In genomic region chr15:73965730-73966103, GRCh38 we compare ENCODE assay signal across 9 cellular contexts. TPM values are rescaled to one million over a fixed set of nuclear protein-coding genes. Genes with fewer than 3 reads are reported as not detected.
DNase-seq lines count a peak whose midpoint lies in the region; ATAC-seq and TF ChIP-seq lines count a peak whose summit lies in the region.
"Had no signal": no experiment of that assay in that cellular context is flagged by ENCODE, and none has a peak within 500 bp of the region (broad histone marks: within the 10 kb centered on the region; RNA-seq: fewer than 3 reads in every experiment).

No MANE protein-coding gene starts in this region.

- H3K4me3 ChIP-seq in mucosa of descending colon = no peak overlapping the region
- H3K4me3 ChIP-seq: adrenal gland had no signal

- peak; percentile 15 for DNase-seq in NCI-H2029 (lab: John Stamatoyannopoulos, UW)
- DNase-seq in NCI-H2029 treated with DMSO at 0.1 percent for 48 hours (lab: John Stamatoyannopoulos, UW) = no peak
- no peak for DNase-seq in mucosa of descending colon
- no peak for DNase-seq in NCI-H187 (lab: John Stamatoyannopoulos, UW)
- DNase-seq in SKM-1 (lab: John Stamatoyannopoulos, UW; ENCODE audit: unreplicated experiment) = no peak
- DNase-seq in immature natural killer cell = no peak

- H3K4me1 Mint-ChIP-seq in T-helper 1 cell treated with Interleukin-12 subunit alpha and Interleukin-12 subunit beta and Interleukin-4 antibody, amounts not matched to agents 30 μg/mL and 1 μg/mL, for 36 hours (ENCODE audit: low read depth) = peaks cover 30% of the 10 kb centered on the region
- peaks cover 15 to 21% of the 10 kb centered on the region in 2 donors for H3K4me1 Mint-ChIP-seq in immature natural killer cell

- peaks cover 4% of the 10 kb centered on the region for H3K4me1 ChIP-seq in mucosa of descending colon (ENCODE audit: low read depth)

- H3K27me3 Mint-ChIP-seq in T-helper 1 cell treated with Interleukin-12 subunit alpha and Interleukin-12 subunit beta and Interleukin-4 antibody, amounts not matched to agents 30 μg/mL and 1 μg/mL, for 36 hours (ENCODE audit: low read depth) = peaks cover 8% of the 10 kb centered on the region
- H3K27me3 Mint-ChIP-seq in immature natural killer cell (ENCODE audit: low read depth in 3 of 3) = peaks cover 2 to 4% (median 2%) of the 10 kb centered on the region in 3 donors

- H3K9me3 Mint-ChIP-seq in T-helper 1 cell treated with Interleukin-12 subunit alpha and Interleukin-12 subunit beta and Interleukin-4 antibody, amounts not matched to agents 30 μg/mL and 1 μg/mL, for 36 hours = no peaks in the 10 kb centered on the region
- no peaks in the 10 kb centered on the region for H3K9me3 Mint-ChIP-seq in immature natural killer cell

- peak overlapping the region; percentile 74 for H3K27ac Mint-ChIP-seq in T-helper 1 cell treated with Interleukin-12 subunit alpha and Interleukin-12 subunit beta and Interleukin-4 antibody, amounts not matched to agents 30 μg/mL and 1 μg/mL, for 36 hours
- H3K27ac Mint-ChIP-seq in immature natural killer cell = peak overlapping the region in 1 of 6 donors; percentile 15

- ATAC-seq in HG02642 (IDR thresholded peaks at IDR 0.05; ENCODE audit: poor library complexity, unreplicated experiment) = peak; percentile 56
- ATAC-seq in mucosa of descending colon = peak; percentile 56

- TF ChIP-seq CTCF in mucosa of descending colon (IDR thresholded peaks at IDR 0.05) = no peak

- H3K36me3 ChIP-seq in mucosa of descending colon (ENCODE audit: low read depth) = no peaks in the 10 kb centered on the region
- H3K36me3 ChIP-seq: adrenal gland had no signal

- no peaks in the 10 kb centered on the region for H3K9me3 ChIP-seq in mucosa of descending colon
- H3K9me3 ChIP-seq: adrenal gland had no signal

- peak overlapping the region; percentile 46 for H3K4me3 Mint-ChIP-seq in T-helper 1 cell treated with Interleukin-12 subunit alpha and Interleukin-12 subunit beta and Interleukin-4 antibody, amounts not matched to agents 30 μg/mL and 1 μg/mL, for 36 hours
- H3K4me3 Mint-ChIP-seq in immature natural killer cell = peak overlapping the region in 1 of 5 donors; percentile 47

- H3K36me3 Mint-ChIP-seq in T-helper 1 cell treated with Interleukin-12 subunit alpha and Interleukin-12 subunit beta and Interleukin-4 antibody, amounts not matched to agents 30 μg/mL and 1 μg/mL, for 36 hours (ENCODE audit: low read depth) = no peaks in the 10 kb centered on the region
- H3K36me3 Mint-ChIP-seq in immature natural killer cell = no peaks in the 10 kb centered on the region

- intact Hi-C loops in mucosa of descending colon (cut with DNase I, micrococcal nuclease) = loop anchor here in 1 of 2 donors (10.0 kb wide), 1 partner anchor 349 kb away; no protein-coding TSS in a partner anchor

RNA-seq across cellular contexts. Expression of gene STOML1, which starts 26.4 kb away (rescaled TPM):
- total RNA-seq in mucosa of descending colon = 10 to 100 TPM; 11.5 to 13.4 (median 12.4) TPM
- polyA plus RNA-seq in immature natural killer cell = 10 to 100 TPM; 12.7 to 17.4 (median 13.2) TPM

RNA-seq across cellular contexts. Expression of gene PML, which starts 28.8 kb away (rescaled TPM):
- 10 to 100 TPM; 27.6 to 52.2 (median 35.6) TPM for total RNA-seq in mucosa of descending colon
- polyA plus RNA-seq in immature natural killer cell = 10 to 100 TPM in 2 of 3 donors, 1 to 10 TPM in 1; 8.0 to 47.7 (median 16.2) TPM

RNA-seq across cellular contexts. Expression of gene LOXL1, which starts 39.5 kb away (rescaled TPM):
- total RNA-seq in mucosa of descending colon = 1 to 10 TPM in 2 of 3 donors, under 1 TPM in 1; 0.87 to 7.9 (median 5.1) TPM
- 1 to 10 TPM in 1 of 3 donors, under 1 TPM in 1, not detected in 1; 0.98 to 1.1 TPM for polyA plus RNA-seq in immature natural killer cell
